7 cellular contexts compared by ENCODE assay signal in genomic region chr6:158284340-158285210, GRCh38. TPM values are rescaled to one million over a fixed set of nuclear protein-coding genes. Genes with fewer than 3 reads are reported as not detected.
DNase-seq lines count a peak whose midpoint lies in the region; ATAC-seq and TF ChIP-seq lines count a peak whose summit lies in the region.

No MANE protein-coding gene starts in this region.

- no peaks in the 10 kb centered on the region for H3K9me3 Mint-ChIP-seq in activated T-helper 17 cell treated with anti-CD3 and anti-CD28 coated beads, Interleukin-2, amount 50 U/mL, for 72 hours
- H3K9me3 Mint-ChIP-seq in stimulated activated effector memory CD8-positive, alpha-beta T cell treated with anti-CD3 and anti-CD28 coated beads, Interleukin-12 subunit alpha, Interleukin-12 subunit beta, amount 100 ng/mL, for 72 hours: no peaks in the 10 kb centered on the region

- H3K4me3 Mint-ChIP-seq in activated T-helper 17 cell treated with anti-CD3 and anti-CD28 coated beads, Interleukin-2, amount 50 U/mL, for 72 hours: peak overlapping the region; percentile 63
- H3K4me3 Mint-ChIP-seq in stimulated activated effector memory CD8-positive, alpha-beta T cell treated with anti-CD3 and anti-CD28 coated beads, Interleukin-12 subunit alpha, Interleukin-12 subunit beta, amount 100 ng/mL, for 72 hours: peak overlapping the region; percentile 46

- H3K27me3 ChIP-seq in HUES6 (ENCODE audit: control insufficient read depth, insufficient read depth, low read length): no peaks in the 10 kb centered on the region
- no peaks in the 10 kb centered on the region for H3K27me3 ChIP-seq in hepatocyte

- peaks cover 54% of the 10 kb centered on the region for H3K79me2 ChIP-seq in hepatocyte

- no peaks in the 10 kb centered on the region for H3K27me3 Mint-ChIP-seq in activated T-helper 17 cell treated with anti-CD3 and anti-CD28 coated beads, Interleukin-2, amount 50 U/mL, for 72 hours

- H3K4me1 Mint-ChIP-seq in activated T-helper 17 cell treated with anti-CD3 and anti-CD28 coated beads, Interleukin-2, amount 50 U/mL, for 72 hours: peaks cover 23% of the 10 kb centered on the region
- peaks cover 40% of the 10 kb centered on the region for H3K4me1 Mint-ChIP-seq in stimulated activated effector memory CD8-positive, alpha-beta T cell treated with anti-CD3 and anti-CD28 coated beads, Interleukin-12 subunit alpha, Interleukin-12 subunit beta, amount 100 ng/mL, for 72 hours

- H3K36me3 ChIP-seq in HUES6 (ENCODE audit: control insufficient read depth, insufficient read depth, low read length) (no peaks in the 10 kb centered on the region), hepatocyte (replicated peaks; ENCODE audit: insufficient read depth, low read depth) (no peaks in the 10 kb centered on the region)

- no peak overlapping the region for H3K4me3 ChIP-seq in HUES6 (ENCODE audit: low read depth, low read length)
- no peak overlapping the region for H3K4me3 ChIP-seq in hepatocyte

- no peak overlapping the region for H2AFZ ChIP-seq in hepatocyte

- WGBS in hepatocyte (ENCODE audit: low lambda C conversion rate, missing lambda C conversion rate): 65% methylated on average over 12 of the region's 12 CpGs

- DNase-seq in hepatocyte (ENCODE audit: low spot score) (peak; percentile 61), GDM1 (lab: John Stamatoyannopoulos, UW) (no peak)
- DNase-seq in stimulated activated effector memory CD8-positive, alpha-beta T cell treated with anti-CD3 and anti-CD28 coated beads, Interleukin-12 subunit alpha, Interleukin-12 subunit beta, amount 100 ng/mL, for 72 hours (ENCODE audit: low spot score in 2 of 2): peak in 1 of 2 donors; percentile 56
- DNase-seq in stimulated activated CD4-positive, alpha-beta T cell treated with anti-CD3 and anti-CD28 coated beads, Interleukin-12 subunit alpha, Interleukin-12 subunit beta, amount 100 ng/mL, for 4 hours: no peak

- no peaks in the 10 kb centered on the region for H3K36me3 Mint-ChIP-seq in activated T-helper 17 cell treated with anti-CD3 and anti-CD28 coated beads, Interleukin-2, amount 50 U/mL, for 72 hours (ENCODE audit: low read depth)
- H3K36me3 Mint-ChIP-seq in stimulated activated effector memory CD8-positive, alpha-beta T cell treated with anti-CD3 and anti-CD28 coated beads, Interleukin-12 subunit alpha, Interleukin-12 subunit beta, amount 100 ng/mL, for 72 hours: peaks cover 5% of the 10 kb centered on the region

- H3K9me2 ChIP-seq in hepatocyte (replicated peaks; ENCODE audit: insufficient read depth): no peaks in the 10 kb centered on the region

- H3K4me1 ChIP-seq in HUES6 (ENCODE audit: control insufficient read depth, insufficient read depth, low read length): peaks cover 29% of the 10 kb centered on the region
- peaks cover 31% of the 10 kb centered on the region for H3K4me1 ChIP-seq in hepatocyte (ENCODE audit: insufficient read depth)

- H3K27ac Mint-ChIP-seq in activated T-helper 17 cell treated with anti-CD3 and anti-CD28 coated beads, Interleukin-2, amount 50 U/mL, for 72 hours: peak overlapping the region; percentile 59
- peak overlapping the region; percentile 78 for H3K27ac Mint-ChIP-seq in stimulated activated effector memory CD8-positive, alpha-beta T cell treated with anti-CD3 and anti-CD28 coated beads, Interleukin-12 subunit alpha, Interleukin-12 subunit beta, amount 100 ng/mL, for 72 hours

- no peaks in the 10 kb centered on the region for H4K20me1 ChIP-seq in hepatocyte (ENCODE audit: insufficient read depth, poor library complexity, severe bottlenecking)

- ATAC-seq in activated T-helper 17 cell treated with anti-CD3 and anti-CD28 coated beads, Interleukin-2, amount 50 U/mL, for 72 hours (replicated peaks): peak; percentile 88
- peak; percentile 93 for ATAC-seq in stimulated activated effector memory CD8-positive, alpha-beta T cell treated with anti-CD3 and anti-CD28 coated beads, Interleukin-12 subunit alpha, Interleukin-12 subunit beta, amount 100 ng/mL, for 72 hours
- ATAC-seq in HG03521 (IDR thresholded peaks at IDR 0.05; ENCODE audit: unreplicated experiment): no peak

- peak overlapping the region; percentile 27; the same call in 1 of the 2 replicates for H3K27ac ChIP-seq in HUES6 (ENCODE audit: low read depth, low read length)
- peak overlapping the region; percentile 84 for H3K27ac ChIP-seq in hepatocyte

- no peak for TF ChIP-seq CTCF in hepatocyte (IDR thresholded peaks at IDR 0.05; ENCODE audit: poor library complexity)

- H3K9me3 ChIP-seq in HUES6 (ENCODE audit: control insufficient read depth, insufficient read depth, low read depth, low read length) (no peaks in the 10 kb centered on the region), hepatocyte (ENCODE audit: low read depth) (no peaks in the 10 kb centered on the region)

- H3K4me2 ChIP-seq in hepatocyte: peak overlapping the region; percentile 38

- H3K9ac ChIP-seq in HUES6 (ENCODE audit: low read length): peak overlapping the region; percentile 7

RNA-seq across cellular contexts. Expression of gene TULP4, which starts 27.7 kb away (rescaled TPM):
- total RNA-seq in activated T-helper 17 cell treated with anti-CD3 and anti-CD28 coated beads, Interleukin-2, amount 50 U/mL, for 72 hours: 10 to 100 TPM; 10.8 to 31.2 TPM
- 129 and 132 TPM in 2 replicates for total RNA-seq in hepatocyte
- 30.1 and 32.8 TPM in 2 replicates for polyA plus RNA-seq in hepatocyte
